16 cellular contexts compared by ENCODE assay signal in the genomic region with DNA sequence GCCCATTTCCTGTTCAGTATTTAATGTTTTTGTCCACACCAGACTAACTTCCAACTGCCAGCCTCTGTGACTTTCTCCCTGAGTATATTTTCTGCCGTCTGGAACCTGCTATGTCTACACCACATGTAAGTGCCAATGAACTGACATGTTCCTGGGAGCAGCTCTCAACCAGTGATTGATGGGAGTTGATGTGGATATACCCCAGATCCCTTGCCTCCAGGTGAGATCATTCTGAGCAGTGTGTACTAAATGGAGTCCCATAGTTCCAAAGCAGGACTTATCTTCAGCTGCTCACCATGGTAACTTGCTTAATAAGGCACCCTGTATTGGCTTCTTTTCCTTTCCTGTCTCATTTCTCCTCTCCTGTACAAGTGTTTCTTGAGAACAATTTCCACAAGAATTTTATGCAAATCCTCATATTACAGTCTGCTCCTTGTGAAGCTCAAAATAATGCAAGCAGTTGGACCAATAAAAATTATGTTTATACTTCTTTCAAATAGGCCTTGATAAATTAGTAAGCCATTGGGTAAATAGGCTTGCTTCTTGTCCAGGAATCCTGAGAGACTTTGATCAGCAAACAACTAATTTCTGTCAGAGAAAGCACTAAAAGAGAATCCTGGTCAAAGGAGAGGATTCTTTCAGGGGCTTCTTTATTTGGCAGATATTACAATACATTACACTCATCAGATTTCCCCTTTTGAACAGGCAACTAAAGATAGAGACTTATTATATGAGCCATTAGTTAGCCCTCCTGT.
DNase-seq lines count a peak whose midpoint lies in the region; ATAC-seq and TF ChIP-seq lines count a peak whose summit lies in the region.
"Had no signal": no experiment of that assay in that cellular context is flagged by ENCODE, and none has a peak within 500 bp of the region (broad histone marks: within the 10 kb centered on the region; RNA-seq: fewer than 3 reads in every experiment).

No MANE protein-coding gene starts in this region.

- H3K9me2 ChIP-seq in hepatocyte (replicated peaks; ENCODE audit: insufficient read depth) = no peaks in the 10 kb centered on the region

- H3K4me1 ChIP-seq in hepatocyte (ENCODE audit: insufficient read depth) (no peaks in the 10 kb centered on the region), neural progenitor cell (no peaks in the 10 kb centered on the region)

- WGBS in hepatocyte (ENCODE audit: low lambda C conversion rate, missing lambda C conversion rate) = 29% methylated on average over 1 of the region's 1 CpG

- no peak overlapping the region for H3K4me3 ChIP-seq in hepatocyte
- no peak overlapping the region for H3K4me3 ChIP-seq in neural progenitor cell
- H3K4me3 ChIP-seq in foreskin fibroblast (ENCODE audit: low read depth in 1 of 2, low read length in 2 of 2) = no peak overlapping the region

- H3K79me2 ChIP-seq in hepatocyte = no peaks in the 10 kb centered on the region
- no peaks in the 10 kb centered on the region for H3K79me2 ChIP-seq in neural progenitor cell (ENCODE audit: low read depth)

- H3K27ac ChIP-seq in hepatocyte = peak overlapping the region; percentile 57
- no peak overlapping the region for H3K27ac ChIP-seq in neural progenitor cell

- no peak overlapping the region for H3K4me3 Mint-ChIP-seq in neural progenitor cell
- H3K4me3 Mint-ChIP-seq: CD4-positive, CD25-positive, alpha-beta regulatory T cell; T-helper 1 cell treated with Interleukin-12 subunit alpha and Interleukin-12 subunit beta and Interleukin-4 antibody, amounts not matched to agents 30 μg/mL and 1 μg/mL, for 36 hours had no signal

- peaks cover 17% of the 10 kb centered on the region for H3K9me3 Mint-ChIP-seq in neural progenitor cell

- H2AFZ ChIP-seq in hepatocyte = no peak overlapping the region
- H2AFZ ChIP-seq in neural progenitor cell (replicated peaks) = no peak overlapping the region

- H3K27me3 ChIP-seq in hepatocyte = no peaks in the 10 kb centered on the region
- H3K27me3 ChIP-seq in neural progenitor cell = no peaks in the 10 kb centered on the region

- H4K20me1 ChIP-seq in hepatocyte (ENCODE audit: insufficient read depth, poor library complexity, severe bottlenecking) = no peaks in the 10 kb centered on the region
- no peaks in the 10 kb centered on the region for H4K20me1 ChIP-seq in neural progenitor cell (ENCODE audit: low read depth)

- DNase-seq in NCI-H748 (lab: John Stamatoyannopoulos, UW; ENCODE audit: unreplicated experiment) = peak; percentile 21
- no peak for DNase-seq in NCI-H748 treated with DMSO at 0.1 percent for 48 hours (lab: John Stamatoyannopoulos, UW)
- DNase-seq in NCI-H446 (lab: John Stamatoyannopoulos, UW) = peak; percentile 16 to 21
- DNase-seq in hepatocyte (ENCODE audit: low spot score) = peak; percentile 23
- no peak for DNase-seq in neural progenitor cell (ENCODE audit: low spot score)
- DNase-seq in foreskin fibroblast = no peak
- DNase-seq: Caco-2; CD4-positive, CD25-positive, alpha-beta regulatory T cell; DMS 273 treated with DMSO at 0.1 percent for 48 hours; GDM1; Kasumi-1; NCI-H2029 treated with DMSO at 0.1 percent for 48 hours; NCI-H82; OCI-M1 had no signal

- peaks cover 5% of the 10 kb centered on the region for H3F3A ChIP-seq in neural progenitor cell (ENCODE audit: low read depth)

- TF ChIP-seq CTCF in hepatocyte (IDR thresholded peaks at IDR 0.05; ENCODE audit: poor library complexity) = no peak
- TF ChIP-seq CTCF in neural progenitor cell (IDR thresholded peaks at IDR 0.05) = no peak
- TF ChIP-seq CTCF in foreskin fibroblast (IDR thresholded peaks at IDR 0.05; ENCODE audit: low read depth, low read length) = no peak

- H3K27ac Mint-ChIP-seq in neural progenitor cell = peak overlapping the region; percentile 67
- H3K27ac Mint-ChIP-seq: CD4-positive, CD25-positive, alpha-beta regulatory T cell; T-helper 1 cell treated with Interleukin-12 subunit alpha and Interleukin-12 subunit beta and Interleukin-4 antibody, amounts not matched to agents 30 μg/mL and 1 μg/mL, for 36 hours had no signal

- no peaks in the 10 kb centered on the region for H3K36me3 Mint-ChIP-seq in neural progenitor cell
- H3K36me3 Mint-ChIP-seq: CD4-positive, CD25-positive, alpha-beta regulatory T cell had no signal

- H3K9me3 ChIP-seq in hepatocyte (ENCODE audit: low read depth) (no peaks in the 10 kb centered on the region), neural progenitor cell (ENCODE audit: low read depth) (peaks cover 8% of the 10 kb centered on the region)
- H3K9me3 ChIP-seq: Caco-2 had no signal

- H3K9ac ChIP-seq in neural progenitor cell = no peak overlapping the region

- ATAC-seq in GM19023 (IDR thresholded peaks at IDR 0.05; ENCODE audit: unreplicated experiment) = no peak

- no peaks in the 10 kb centered on the region for H3K36me3 ChIP-seq in hepatocyte (replicated peaks; ENCODE audit: insufficient read depth, low read depth)
- peaks cover 7% of the 10 kb centered on the region for H3K36me3 ChIP-seq in neural progenitor cell

- peak overlapping the region; percentile 13 for H3K4me2 ChIP-seq in hepatocyte
- H3K4me2 ChIP-seq in neural progenitor cell = no peak overlapping the region

- H3K4me1 Mint-ChIP-seq in neural progenitor cell = peaks cover 3% of the 10 kb centered on the region
- H3K4me1 Mint-ChIP-seq: CD4-positive, CD25-positive, alpha-beta regulatory T cell had no signal

- peaks cover under 1% of the 10 kb centered on the region for H3K27me3 Mint-ChIP-seq in neural progenitor cell (ENCODE audit: insufficient read depth, low read depth)
- H3K27me3 Mint-ChIP-seq: CD4-positive, CD25-positive, alpha-beta regulatory T cell had no signal

Comparison
In these comparisons a context has a peak if more than half of its experiments do, and no peak if none do; other contexts are left out.
1. DNase-seq: peak in NCI-H748 (single experiment), NCI-H446 (2 of 2) and hepatocyte (single experiment); none in NCI-H748 treated with DMSO at 0.1 percent for 48 hours (single experiment), neural progenitor cell (single experiment) and foreskin fibroblast (0 of 2).